In the genomic region with DNA sequence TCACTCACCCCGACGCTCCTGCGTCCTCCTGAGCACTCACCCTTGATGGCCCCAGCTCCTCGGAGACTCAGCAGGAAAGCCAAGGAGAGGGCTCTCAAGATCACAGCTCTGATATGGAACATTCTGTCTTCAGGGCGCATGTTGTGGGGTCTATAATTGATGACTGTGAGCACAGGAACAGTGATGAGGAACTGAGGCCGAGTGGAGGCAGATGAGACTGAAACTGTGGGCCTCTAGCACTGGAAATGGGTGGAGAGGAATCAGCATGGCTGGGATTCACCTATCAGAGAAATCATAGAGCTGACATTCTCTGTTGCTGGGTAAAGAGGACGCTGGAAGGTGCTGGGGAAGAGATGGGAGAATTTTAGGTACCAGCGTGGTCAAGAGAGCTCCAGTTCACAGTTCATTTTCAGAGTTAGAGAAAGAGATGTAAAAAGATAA, we compare ENCODE assay signal across 8 cellular contexts. TPM values are rescaled to one million over a fixed set of nuclear protein-coding genes. Genes with fewer than 3 reads are reported as not detected.
DNase-seq lines count a peak whose midpoint lies in the region; ATAC-seq and TF ChIP-seq lines count a peak whose summit lies in the region.

Gene HLA-DPA1 (minus strand): TSS at position 219 of the 441 bp plus-strand sequence.

- DNase-seq in activated CD8-positive, alpha-beta memory T cell treated with anti-CD3 and anti-CD28 coated beads for 24 hours: peak; percentile 71
- no peak for DNase-seq in activated CD8-positive, alpha-beta memory T cell treated with anti-CD3 and anti-CD28 coated beads, Interleukin-2, amount 50 U/mL, for 4 hours
- DNase-seq in HFFc6 (peak; percentile 24), NOMO-1 (lab: John Stamatoyannopoulos, UW; ENCODE audit: unreplicated experiment in 2 of 2) (peak; percentile 79 to 93), immature natural killer cell (peak; percentile 55 to 64 (median 56)), NCI-H187 treated with DMSO at 0.1 percent for 48 hours (lab: John Stamatoyannopoulos, UW) (no peak)
- DNase-seq in activated naive CD8-positive, alpha-beta T cell treated with anti-CD3 and anti-CD28 coated beads, Interleukin-2, amount 10 ng/mL, durations not matched to agents 7 days and 5 days: no peak

- H3K27ac Mint-ChIP-seq in HFFc6: no peak within 1 kb of the TSS
- peak within 1 kb of the TSS; percentile 46 for H3K27ac Mint-ChIP-seq in activated naive CD8-positive, alpha-beta T cell treated with anti-CD3 and anti-CD28 coated beads, Interleukin-2, amount 10 ng/mL, durations not matched to agents 7 days and 5 days
- H3K27ac Mint-ChIP-seq in immature natural killer cell: peak within 1 kb of the TSS; percentile 82 to 95 (median 93)
- peak within 1 kb of the TSS; percentile 50 for H3K27ac Mint-ChIP-seq in stimulated activated naive CD8-positive, alpha-beta T cell treated with anti-CD3 and anti-CD28 coated beads, Interleukin-15, Interleukin-2, amounts not matched to agents 100 ng/mL and 50 ng/mL, for 24 hours

- H3K36me3 Mint-ChIP-seq in HFFc6 (ENCODE audit: low read depth): no peaks in the 10 kb centered on the region
- peaks cover 3% of the 10 kb centered on the region for H3K36me3 Mint-ChIP-seq in activated naive CD8-positive, alpha-beta T cell treated with anti-CD3 and anti-CD28 coated beads, Interleukin-2, amount 10 ng/mL, durations not matched to agents 7 days and 5 days
- peaks cover 4 to 8% (median 8%) of the 10 kb centered on the region in 3 donors for H3K36me3 Mint-ChIP-seq in immature natural killer cell
- H3K36me3 Mint-ChIP-seq in stimulated activated naive CD8-positive, alpha-beta T cell treated with anti-CD3 and anti-CD28 coated beads, Interleukin-15, Interleukin-2, amounts not matched to agents 100 ng/mL and 50 ng/mL, for 24 hours (ENCODE audit: low read depth): peaks cover 4% of the 10 kb centered on the region

- H3K27me3 Mint-ChIP-seq in HFFc6 (ENCODE audit: insufficient read depth) (peaks cover 15% of the 10 kb centered on the region), immature natural killer cell (ENCODE audit: low read depth in 3 of 3) (peaks cover 0 to 7% (median 2%) of the 10 kb centered on the region in 3 donors)
- peaks cover 3% of the 10 kb centered on the region for H3K27me3 Mint-ChIP-seq in activated naive CD8-positive, alpha-beta T cell treated with anti-CD3 and anti-CD28 coated beads, Interleukin-2, amount 10 ng/mL, durations not matched to agents 7 days and 5 days
- no peaks in the 10 kb centered on the region for H3K27me3 Mint-ChIP-seq in stimulated activated naive CD8-positive, alpha-beta T cell treated with anti-CD3 and anti-CD28 coated beads, Interleukin-15, Interleukin-2, amounts not matched to agents 100 ng/mL and 50 ng/mL, for 24 hours

- H3K4me1 Mint-ChIP-seq in HFFc6 (ENCODE audit: low read depth) (no peaks in the 10 kb centered on the region), immature natural killer cell (peaks cover 62 to 79% of the 10 kb centered on the region in 2 donors)
- H3K4me1 Mint-ChIP-seq in activated naive CD8-positive, alpha-beta T cell treated with anti-CD3 and anti-CD28 coated beads, Interleukin-2, amount 10 ng/mL, durations not matched to agents 7 days and 5 days: peaks cover 36% of the 10 kb centered on the region
- H3K4me1 Mint-ChIP-seq in stimulated activated naive CD8-positive, alpha-beta T cell treated with anti-CD3 and anti-CD28 coated beads, Interleukin-15, Interleukin-2, amounts not matched to agents 100 ng/mL and 50 ng/mL, for 24 hours (ENCODE audit: low read depth): peaks cover 47% of the 10 kb centered on the region

- POLR2A ChIA-PET in activated naive CD8-positive, alpha-beta T cell treated with anti-CD3 and anti-CD28 coated beads, Interleukin-2, amount 10 ng/mL, durations not matched to agents 7 days and 5 days (lab: Charles Lee): interaction anchor here (0.6 to 1.6 kb wide), 4 partner anchors 24 to 722 kb away, joined by 3 to 4 read pairs (median 4); partner anchors contain the start of genes RING1 and WDR46

- no peak for TF ChIP-seq CTCF in HFFc6 (IDR thresholded peaks at IDR 0.05)

- peak within 1 kb of the TSS; percentile 17; the same call in 1 of the 2 replicates for H3K4me3 Mint-ChIP-seq in HFFc6
- peak within 1 kb of the TSS; percentile 87 for H3K4me3 Mint-ChIP-seq in activated naive CD8-positive, alpha-beta T cell treated with anti-CD3 and anti-CD28 coated beads, Interleukin-2, amount 10 ng/mL, durations not matched to agents 7 days and 5 days
- H3K4me3 Mint-ChIP-seq in immature natural killer cell: peak within 1 kb of the TSS; percentile 82 to 97 (median 95)
- peak within 1 kb of the TSS; percentile 85 for H3K4me3 Mint-ChIP-seq in stimulated activated naive CD8-positive, alpha-beta T cell treated with anti-CD3 and anti-CD28 coated beads, Interleukin-15, Interleukin-2, amounts not matched to agents 100 ng/mL and 50 ng/mL, for 24 hours

- ATAC-seq in activated naive CD8-positive, alpha-beta T cell treated with anti-CD3 and anti-CD28 coated beads, Interleukin-2, amount 10 ng/mL, durations not matched to agents 7 days and 5 days (ENCODE audit: low read depth): peak; percentile 60

- H3K9me3 Mint-ChIP-seq in HFFc6 (no peaks in the 10 kb centered on the region), immature natural killer cell (no peaks in the 10 kb centered on the region)
- no peaks in the 10 kb centered on the region for H3K9me3 Mint-ChIP-seq in activated naive CD8-positive, alpha-beta T cell treated with anti-CD3 and anti-CD28 coated beads, Interleukin-2, amount 10 ng/mL, durations not matched to agents 7 days and 5 days
- H3K9me3 Mint-ChIP-seq in stimulated activated naive CD8-positive, alpha-beta T cell treated with anti-CD3 and anti-CD28 coated beads, Interleukin-15, Interleukin-2, amounts not matched to agents 100 ng/mL and 50 ng/mL, for 24 hours: no peaks in the 10 kb centered on the region

RNA-seq across cellular contexts. Expression of gene HLA-DPA1, which starts in this region (rescaled TPM):
- 1 to 10 TPM in 5 of 6 experiments, under 1 TPM in 1; 0.94 to 3.8 (median 1.9) TPM for total RNA-seq in HFFc6 (2021; fragmentation: NEBNext Ultra II Directional; extraction: Animal tissue kit (Norgen Biotek cat#: 25700))
- total RNA-seq in activated naive CD8-positive, alpha-beta T cell treated with anti-CD3 and anti-CD28 coated beads, Interleukin-2, amount 10 ng/mL, durations not matched to agents 7 days and 5 days: 10 to 100 TPM; 35.7 to 39.8 TPM
- polyA plus RNA-seq in immature natural killer cell: 100 to 1,000 TPM; 173 to 252 (median 202) TPM

Comparison
In these comparisons a context has a peak if more than half of its experiments do, and no peak if none do; other contexts are left out.
1. RNA of gene HLA-DPA1 (total RNA-seq): 35.7 to 39.8 TPM in activated naive CD8-positive, alpha-beta T cell treated with anti-CD3 and anti-CD28 coated beads, Interleukin-2, amount 10 ng/mL, durations not matched to agents 7 days and 5 days; 0.94 to 3.8 TPM in HFFc6; every median in the first group is over 4 times any median in the second.
2. DNase-seq: peak in activated CD8-positive, alpha-beta memory T cell treated with anti-CD3 and anti-CD28 coated beads for 24 hours (single experiment), HFFc6 (single experiment), NOMO-1 (2 of 2) and immature natural killer cell (3 of 3); none in activated CD8-positive, alpha-beta memory T cell treated with anti-CD3 and anti-CD28 coated beads, Interleukin-2, amount 50 U/mL, for 4 hours (single experiment), activated naive CD8-positive, alpha-beta T cell treated with anti-CD3 and anti-CD28 coated beads, Interleukin-2, amount 10 ng/mL, durations not matched to agents 7 days and 5 days (single experiment) and NCI-H187 treated with DMSO at 0.1 percent for 48 hours (single experiment).
3. H3K4me3 Mint-ChIP-seq: peak in every context shown above with its lines; median percentile 95 in immature natural killer cell; 87 in activated naive CD8-positive, alpha-beta T cell treated with anti-CD3 and anti-CD28 coated beads, Interleukin-2, amount 10 ng/mL, durations not matched to agents 7 days and 5 days; 85 in stimulated activated naive CD8-positive, alpha-beta T cell treated with anti-CD3 and anti-CD28 coated beads, Interleukin-15, Interleukin-2, amounts not matched to agents 100 ng/mL and 50 ng/mL, for 24 hours; 17 in HFFc6.